Comparison of ENCODE assay signal across 19 cellular contexts in genomic region chr22:32522237-32522636, GRCh38. TPM values are rescaled to one million over a fixed set of nuclear protein-coding genes. Genes with fewer than 3 reads are reported as not detected.
DNase-seq lines count a peak whose midpoint lies in the region; TF ChIP-seq lines count a peak whose summit lies in the region.
"Had no signal": no experiment of that assay in that cellular context is flagged by ENCODE, and none has a peak within 500 bp of the region (broad histone marks: within the 10 kb centered on the region; RNA-seq: fewer than 3 reads in every experiment).

No MANE protein-coding gene starts in this region.

- DNase-seq in SK-MEL-5 (ENCODE audit: low read depth, low spot score): peak; percentile 80
- peak; percentile 47 for DNase-seq in globus pallidus (ENCODE audit: low spot score)
- peak; percentile 70 for DNase-seq in pons (ENCODE audit: low spot score)
- DNase-seq in GM20000 (ENCODE audit: low spot score): no peak
- DNase-seq in ovary: no peak
- DNase-seq in A673 (ENCODE audit: low spot score): no peak
- DNase-seq: 8988T; C1 segment of cervical spinal cord; Caco-2; CD4-positive, alpha-beta memory T cell; DMS153; DND-41; GM23248; H7; HCEC 1CT had no signal

- no TSS peak for BruUV-seq in A673 (replicated peaks; lab: Mats Ljungman, UMichigan)

- CTCF ChIA-PET in A673 (lab: Charles Lee): no interaction called here

- intact Hi-C loops in ovary (cut with DNase I) (no loop called here), A673 (cut with micrococcal nuclease; ENCODE audit: unreplicated experiment) (no loop called here)

- whole genome bisulfite sequencing in ovary, 3 donors: 63 to 65% (median 64%) methylated on average over 5 of the region's 5 CpGs

- peak overlapping the region; percentile 44 for H3K27ac ChIP-seq in temporal lobe (ENCODE audit: low read depth, low read length)
- no peak overlapping the region for H3K27ac ChIP-seq in ovary
- no peak overlapping the region for H3K27ac ChIP-seq in A673 (ENCODE audit: low read depth, low read length, poor library complexity, severe bottlenecking)
- H3K27ac ChIP-seq: A549, GM23248 had no signal

- no peak for TF ChIP-seq POLR2A in ovary (IDR thresholded peaks at IDR 0.05)

- no peak for TF ChIP-seq EP300 in ovary (IDR thresholded peaks at IDR 0.05)

- H3K4me3 ChIP-seq in ovary (no peak overlapping the region), A673 (ENCODE audit: low read depth, low read length, poor library complexity, severe bottlenecking) (no peak overlapping the region)
- H3K4me3 ChIP-seq: A549, GM23248 had no signal

- no peaks in the 10 kb centered on the region for H3K27me3 ChIP-seq in ovary
- H3K27me3 ChIP-seq in A673 (replicated peaks; ENCODE audit: insufficient read depth, low read depth, low read length, poor library complexity): no peaks in the 10 kb centered on the region

- POLR2A ChIA-PET in A673 (lab: Charles Lee; ENCODE audit: low non-redundant PET): no interaction called here

- H3K4me1 ChIP-seq in ovary (ENCODE audit: insufficient read depth) (no peaks in the 10 kb centered on the region), A673 (ENCODE audit: insufficient read depth, low read length, poor library complexity, severe bottlenecking) (no peaks in the 10 kb centered on the region)
- H3K4me1 ChIP-seq: A549, Caco-2 had no signal

- H3K36me3 ChIP-seq in ovary: no peaks in the 10 kb centered on the region
- H3K36me3 ChIP-seq in A673 (ENCODE audit: insufficient read depth, low read length, poor library complexity, severe bottlenecking): no peaks in the 10 kb centered on the region

- H3K9me3 ChIP-seq in ovary (no peaks in the 10 kb centered on the region), A673 (ENCODE audit: low read depth, low read length, poor library complexity, severe bottlenecking) (no peaks in the 10 kb centered on the region)
- H3K9me3 ChIP-seq: A549, Caco-2 had no signal

- TF ChIP-seq CTCF in GM20000 (IDR thresholded peaks at IDR 0.05; ENCODE audit: extremely low read depth, missing control alignments) (no peak), ovary (IDR thresholded peaks at IDR 0.05) (no peak), A673 (conservative IDR thresholded peaks at IDR 0.05; ENCODE audit: low read depth, low read length) (no peak)

- in situ Hi-C loops in SK-MEL-5 (cut with HindIII; ENCODE audit: low pct_unique_long_range_greater_than_20kb, low sequenced_read_pairs): no loop called here

RNA-seq across cellular contexts. Expression of gene FBXO7, which starts 47.6 kb away (rescaled TPM):
- 387 and 400 TPM in 2 replicates for total RNA-seq in SK-MEL-5 (2014; rRNA removed; shearing (Covaris generic))
- polyA plus RNA-seq in SK-MEL-5 (2015; cell fraction: cytosol; rRNA removed): 260 and 275 TPM in 2 replicates
- polyA plus RNA-seq in SK-MEL-5 (2015; cell fraction: nucleus; rRNA removed): 148 and 174 TPM in 2 replicates
- 39.3 TPM for total RNA-seq in temporal lobe
- 10 to 100 TPM; 70.7 to 94.1 (median 85.6) TPM for total RNA-seq in ovary
- polyA plus RNA-seq in ovary: 100 to 1,000 TPM in 1 of 2 donors, 10 to 100 TPM in 1; 69.7 to 151 TPM
- 89.0 and 95.2 TPM in 2 replicates for total RNA-seq in A673 (2021)

RNA-seq across cellular contexts. Expression of gene BPIFC, which starts 58.0 kb away (rescaled TPM):
- not detected in 2 replicates for total RNA-seq in SK-MEL-5 (2014; rRNA removed; shearing (Covaris generic))
- polyA plus RNA-seq in SK-MEL-5 (2015; cell fraction: cytosol; rRNA removed): 0.05 and 0.08 TPM in 2 replicates
- not detected in 2 replicates for polyA plus RNA-seq in SK-MEL-5 (2015; cell fraction: nucleus; rRNA removed)
- total RNA-seq in temporal lobe (not detected), ovary (not detected), A673 (2021) (not detected in 2 replicates)
- not detected for polyA plus RNA-seq in ovary
- total RNA-seq: Caco-2; CD4-positive, alpha-beta memory T cell; GM23248; H1; H7 had no signal
- polyA plus RNA-seq: A549; BJ; CD4-positive, alpha-beta memory T cell; GM23248; H1 had no signal

Comparison
In these comparisons a context has a peak if more than half of its experiments do, and no peak if none do; other contexts are left out.
1. DNase-seq: peak in SK-MEL-5 (single experiment), globus pallidus (single experiment) and pons (single experiment); none in GM20000 (single experiment), ovary (0 of 5) and A673 (single experiment).